In genomic region chr1:201253906-201254624, GRCh38 we compare ENCODE assay signal across 1 cellular context.
TF ChIP-seq lines count a peak whose summit lies in the region.

No MANE protein-coding gene starts in this region.

TF ChIP-seq in SK-N-SH treated with all-trans-retinoic acid at 6 μM for 48 hours, 23 proteins besides CTCF, POLR2A, EP300 and RAD21 (continued from another document):
- TF ChIP-seq, protein P1, sequence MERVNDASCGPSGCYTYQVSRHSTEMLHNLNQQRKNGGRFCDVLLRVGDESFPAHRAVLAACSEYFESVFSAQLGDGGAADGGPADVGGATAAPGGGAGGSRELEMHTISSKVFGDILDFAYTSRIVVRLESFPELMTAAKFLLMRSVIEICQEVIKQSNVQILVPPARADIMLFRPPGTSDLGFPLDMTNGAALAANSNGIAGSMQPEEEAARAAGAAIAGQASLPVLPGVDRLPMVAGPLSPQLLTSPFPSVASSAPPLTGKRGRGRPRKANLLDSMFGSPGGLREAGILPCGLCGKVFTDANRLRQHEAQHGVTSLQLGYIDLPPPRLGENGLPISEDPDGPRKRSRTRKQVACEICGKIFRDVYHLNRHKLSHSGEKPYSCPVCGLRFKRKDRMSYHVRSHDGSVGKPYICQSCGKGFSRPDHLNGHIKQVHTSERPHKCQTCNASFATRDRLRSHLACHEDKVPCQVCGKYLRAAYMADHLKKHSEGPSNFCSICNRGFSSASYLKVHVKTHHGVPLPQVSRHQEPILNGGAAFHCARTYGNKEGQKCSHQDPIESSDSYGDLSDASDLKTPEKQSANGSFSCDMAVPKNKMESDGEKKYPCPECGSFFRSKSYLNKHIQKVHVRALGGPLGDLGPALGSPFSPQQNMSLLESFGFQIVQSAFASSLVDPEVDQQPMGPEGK (CRISPR knock-in tag; IDR thresholded peaks at IDR 0.05; ENCODE audit: borderline replicate concordance), result no peak
- no peak for TF ChIP-seq TOX (CRISPR knock-in tag; IDR thresholded peaks at IDR 0.05; ENCODE audit: borderline replicate concordance)
- no peak for TF ChIP-seq ZC3H10 (CRISPR knock-in tag; IDR thresholded peaks at IDR 0.05)
- TF ChIP-seq, protein P2, sequence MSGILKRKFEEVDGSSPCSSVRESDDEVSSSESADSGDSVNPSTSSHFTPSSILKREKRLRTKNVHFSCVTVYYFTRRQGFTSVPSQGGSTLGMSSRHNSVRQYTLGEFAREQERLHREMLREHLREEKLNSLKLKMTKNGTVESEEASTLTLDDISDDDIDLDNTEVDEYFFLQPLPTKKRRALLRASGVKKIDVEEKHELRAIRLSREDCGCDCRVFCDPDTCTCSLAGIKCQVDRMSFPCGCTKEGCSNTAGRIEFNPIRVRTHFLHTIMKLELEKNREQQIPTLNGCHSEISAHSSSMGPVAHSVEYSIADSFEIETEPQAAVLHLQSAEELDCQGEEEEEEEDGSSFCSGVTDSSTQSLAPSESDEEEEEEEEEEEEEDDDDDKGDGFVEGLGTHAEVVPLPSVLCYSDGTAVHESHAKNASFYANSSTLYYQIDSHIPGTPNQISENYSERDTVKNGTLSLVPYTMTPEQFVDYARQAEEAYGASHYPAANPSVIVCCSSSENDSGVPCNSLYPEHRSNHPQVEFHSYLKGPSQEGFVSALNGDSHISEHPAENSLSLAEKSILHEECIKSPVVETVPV (CRISPR knock-in tag; IDR thresholded peaks at IDR 0.05), result no peak
- TF ChIP-seq ISL1 (CRISPR knock-in tag; IDR thresholded peaks at IDR 0.05), result no peak
- no peak for TF ChIP-seq SNAI2 (CRISPR knock-in tag; IDR thresholded peaks at IDR 0.05)
- no peak for TF ChIP-seq ZNF70 (CRISPR knock-in tag; IDR thresholded peaks at IDR 0.05)
- TF ChIP-seq TCF4 (CRISPR knock-in tag; IDR thresholded peaks at IDR 0.05; ENCODE audit: borderline replicate concordance), result no peak
- TF ChIP-seq RARB (CRISPR knock-in tag; IDR thresholded peaks at IDR 0.05), result no peak
- TF ChIP-seq ESRRG (CRISPR knock-in tag; IDR thresholded peaks at IDR 0.05), result no peak
- no peak for TF ChIP-seq ZNF565 (CRISPR knock-in tag; conservative IDR thresholded peaks at IDR 0.05; ENCODE audit: low read depth)
- no peak for TF ChIP-seq ARNTL (CRISPR knock-in tag; IDR thresholded peaks at IDR 0.05; ENCODE audit: borderline replicate concordance, low read depth)
- TF ChIP-seq ZFP30 (CRISPR knock-in tag; IDR thresholded peaks at IDR 0.05), result no peak
